ENCODE assay signal across 21 cellular contexts in genomic region chr3:72032435-72033118, GRCh38.
DNase-seq lines count a peak whose midpoint lies in the region; ATAC-seq, FAIRE-seq and TF ChIP-seq lines count a peak whose summit lies in the region.
"Had no signal": no experiment of that assay in that cellular context is flagged by ENCODE, and none has a peak within 500 bp of the region (broad histone marks: within the 10 kb centered on the region; RNA-seq: fewer than 3 reads in every experiment).

No MANE protein-coding gene starts in this region.

- no peak overlapping the region for H3K23ac ChIP-seq in H1 (ENCODE audit: insufficient read length)

- H2BK15ac ChIP-seq in H1 (ENCODE audit: low read length) = no peak overlapping the region

- H3K79me2 ChIP-seq in Loucy (ENCODE audit: insufficient read depth, low read length) (no peaks in the 10 kb centered on the region), H1 (ENCODE audit: control insufficient read depth in 1 of 2, insufficient read depth in 2 of 2, low read length in 2 of 2) (no peaks in the 10 kb centered on the region)

- H3K4me2 ChIP-seq in Loucy (ENCODE audit: low read depth, low read length, poor library complexity, severe bottlenecking) (peak overlapping the region; percentile 36), H1 (ENCODE audit: insufficient read depth in 1 of 2, low read depth in 2 of 2, low read length in 2 of 2) (no peak overlapping the region)
- H3K4me2 ChIP-seq: PC-9 had no signal

- 0 out of 2 replicates have a peak overlapping the region, but pooled peaks have one; percentile 0 for H2BK12ac ChIP-seq in H1 (ENCODE audit: low read depth, low read length)

- H3K79me1 ChIP-seq in H1 (ENCODE audit: low read depth, low read length) = no peaks in the 10 kb centered on the region

- no peaks in the 10 kb centered on the region for H3K36me3 ChIP-seq in Loucy (ENCODE audit: insufficient read depth, low read length)
- no peaks in the 10 kb centered on the region for H3K36me3 ChIP-seq in H1 (ENCODE audit: control insufficient read depth in 2 of 4, insufficient read depth in 4 of 4, low read length in 3 of 4)
- no peaks in the 10 kb centered on the region for H3K36me3 ChIP-seq in BE2C
- H3K36me3 ChIP-seq: tibial nerve had no signal

- POLR2A ChIA-PET in H1 (lab: Charles Lee; ENCODE audit: partially characterized antibody) = no interaction called here

- H3K9me3 ChIP-seq in Loucy (ENCODE audit: insufficient read depth, low read depth, low read length) = no peaks in the 10 kb centered on the region
- H3K9me3 ChIP-seq in H1 (ENCODE audit: insufficient read depth in 2 of 2, low read depth in 1 of 2, low read length in 1 of 2) = no peaks in the 10 kb centered on the region
- no peaks in the 10 kb centered on the region for H3K9me3 ChIP-seq in BE2C
- H3K9me3 ChIP-seq: Caco-2, psoas muscle, tibial nerve had no signal

- FAIRE-seq in H1 (lab: Jason Lieb, UNC) = no peak

- H3K9ac ChIP-seq in Loucy (ENCODE audit: low read depth, low read length, poor library complexity, severe bottlenecking) (no peak overlapping the region), H1 (replicated peaks in 1 of 4; ENCODE audit: extremely low read depth in 1 of 4, low read depth in 3 of 4, low read length in 3 of 4) (no peak overlapping the region)

- no peak overlapping the region for H3K27ac ChIP-seq in H1 (ENCODE audit: low read depth, low read length)
- H3K27ac ChIP-seq: PC-9, psoas muscle, tibial nerve had no signal

- no peaks in the 10 kb centered on the region for H3K9me2 ChIP-seq in Loucy (replicated peaks; ENCODE audit: low read depth, low read length)

- no peak overlapping the region for H3K14ac ChIP-seq in H1 (ENCODE audit: insufficient read length)

- H3F3A ChIP-seq in Loucy (ENCODE audit: low read depth) = no peaks in the 10 kb centered on the region

- H2AK5ac ChIP-seq in H1 (ENCODE audit: low read depth, low read length) = no peak overlapping the region

- TF ChIP-seq CTCF in Loucy (conservative IDR thresholded peaks at IDR 0.05; ENCODE audit: low read length) (no peak), H1 (IDR thresholded peaks at IDR 0.05; ENCODE audit: control extremely low read depth in 1 of 3, insufficient read depth in 1 of 3, low read depth in 1 of 3, low read length in 3 of 3) (no peak), BE2C (IDR thresholded peaks at IDR 0.05; ENCODE audit: low read depth, low read length) (no peak)

- peak overlapping the region; percentile 74 for H2AFZ ChIP-seq in Loucy (ENCODE audit: low read length)
- H2AFZ ChIP-seq in H1 (ENCODE audit: low read length) = no peak overlapping the region
- H2AFZ ChIP-seq: PC-9 had no signal

- peak overlapping the region; percentile 12 for H4K91ac ChIP-seq in H1 (replicated peaks; ENCODE audit: insufficient read length, low read length)

- H2BK120ac ChIP-seq in H1 (replicated peaks; ENCODE audit: low read depth, low read length) = no peak overlapping the region

- no peaks in the 10 kb centered on the region for H3K23me2 ChIP-seq in H1 (ENCODE audit: low read depth, low read length)

- WGBS in H1 (ENCODE audit: extremely low coverage in 1 of 2, insufficient coverage in 1 of 2, insufficient read length in 1 of 2, insufficient replicate concordance in 2 of 2, low coverage in 1 of 2, low lambda C conversion rate in 2 of 2, missing lambda C conversion rate in 1 of 2), 2 experiments = 78% methylated on average over 5 of the region's 7 CpGs; no CpG with 5 or more reads in 1 of the 2 experiments

- no peak for TF ChIP-seq RAD21 in H1 (IDR thresholded peaks at IDR 0.05 in 1 of 2, conservative IDR thresholded peaks at IDR 0.05 in 1 of 2; ENCODE audit: low read depth in 2 of 2, low read length in 2 of 2)

- no peak for TF ChIP-seq EP300 in H1 (IDR thresholded peaks at IDR 0.05; ENCODE audit: borderline replicate concordance in 1 of 2, low read depth in 2 of 2, low read length in 2 of 2)

- no peak overlapping the region for H3K56ac ChIP-seq in H1 (replicated peaks; ENCODE audit: insufficient read length, low read depth, low read length)

- H3K4me3 ChIP-seq in Loucy (ENCODE audit: low read length, poor library complexity, severe bottlenecking) = no peak overlapping the region
- H3K4me3 ChIP-seq in H1 (ENCODE audit: extremely low read depth in 1 of 4, insufficient read depth in 2 of 4, low read depth in 3 of 4, low read length in 4 of 4) = no peak overlapping the region
- H3K4me3 ChIP-seq in BE2C (ENCODE audit: low read depth, low read length) = no peak overlapping the region
- H3K4me3 ChIP-seq: PC-9, psoas muscle, smooth muscle cell, tibial nerve had no signal

- H3K4me1 ChIP-seq in Loucy (ENCODE audit: insufficient read depth, low read length, poor library complexity, severe bottlenecking) (peaks cover 23% of the 10 kb centered on the region), H1 (replicated peaks in 1 of 4; ENCODE audit: control insufficient read depth in 3 of 4, insufficient read depth in 4 of 4, low read length in 3 of 4) (peaks cover 0 to 6% (median 4%) of the 10 kb centered on the region in 4 experiments; a peak in 4 of 7 replicates), BE2C (no peaks in the 10 kb centered on the region)
- H3K4me1 ChIP-seq: psoas muscle, tibial nerve had no signal

- no peak overlapping the region for H3K4ac ChIP-seq in H1 (replicated peaks; ENCODE audit: insufficient read length, low read depth, low read length)

- no peak for ATAC-seq in HG02798 (IDR thresholded peaks at IDR 0.05; ENCODE audit: poor library complexity, unreplicated experiment)
- ATAC-seq: activated T-helper 17 cell treated with anti-CD3 and anti-CD28 coated beads, Interleukin-2, amount 50 U/mL, for 72 hours had no signal

- no peak overlapping the region for H4K8ac ChIP-seq in H1 (ENCODE audit: extremely low read depth, insufficient read depth, low read length)

- DNase-seq in SKM-1 treated with dmso at 0.1 percent for 144 hours (lab: John Stamatoyannopoulos, UW; ENCODE audit: unreplicated experiment) (peak; percentile 13), SKM-1 (lab: John Stamatoyannopoulos, UW; ENCODE audit: unreplicated experiment) (no peak), H1 (ENCODE audit: low read depth in 1 of 2, low spot score in 2 of 2) (no peak), occipital lobe (lab: John Stamatoyannopoulos, UW) (peak; percentile 78), SHP77 treated with DMSO at 0.1 percent for 48 hours (lab: John Stamatoyannopoulos, UW) (no peak), BE2C (no peak)
- DNase-seq: 8988T; activated CD4-positive, alpha-beta T cell treated with anti-CD3 and anti-CD28 coated beads for 1 hour; activated naive CD8-positive, alpha-beta T cell treated with anti-CD3 and anti-CD28 coated beads, Interleukin-2, amount 10 ng/mL, durations not matched to agents 7 days and 5 days; AML-193; Caco-2; immature natural killer cell; NCI-H82; PC-9; psoas muscle; stimulated activated CD4-positive, alpha-beta T cell treated with anti-CD3 and anti-CD28 coated beads, Interleukin-4, amount 100 ng/mL, for 1 hour had no signal

- no peak overlapping the region for H2BK5ac ChIP-seq in H1 (ENCODE audit: low read depth, low read length)

- TF ChIP-seq POLR2A in H1 (IDR thresholded peaks at IDR 0.05; ENCODE audit: control extremely low read depth in 1 of 2, low read depth in 2 of 2, low read length in 2 of 2) = no peak

- H3K18ac ChIP-seq in H1 (ENCODE audit: extremely low read depth, low read length) = no peak overlapping the region

- no peak overlapping the region for H4K5ac ChIP-seq in H1 (ENCODE audit: insufficient read length, low read depth, low read length)

- H4K20me1 ChIP-seq in Loucy (ENCODE audit: insufficient read depth, low read length, poor library complexity, severe bottlenecking) (no peaks in the 10 kb centered on the region), H1 (replicated peaks in 1 of 2; ENCODE audit: control insufficient read depth in 1 of 2, insufficient read depth in 2 of 2, low read length in 2 of 2) (no peaks in the 10 kb centered on the region)

- H3K27me3 ChIP-seq in Loucy (ENCODE audit: insufficient read depth, low read length, poor library complexity, severe bottlenecking) = no peaks in the 10 kb centered on the region
- no peaks in the 10 kb centered on the region for H3K27me3 ChIP-seq in H1 (replicated peaks in 1 of 4; ENCODE audit: control insufficient read depth in 3 of 4, extremely low read depth in 1 of 4, insufficient read depth in 3 of 4, low read length in 3 of 4)
- H3K27me3 ChIP-seq in BE2C = no peaks in the 10 kb centered on the region
- H3K27me3 ChIP-seq: tibial nerve had no signal

- no peak overlapping the region for H2BK20ac ChIP-seq in H1 (ENCODE audit: low read length)

- CTCF ChIA-PET in H1 (lab: Charles Lee; ENCODE audit: partially characterized antibody) = interaction anchor here (1.0 kb wide), 1 partner anchor 29 kb away, joined by 3 read pairs; no protein-coding TSS in a partner anchor

TF ChIP-seq in H1, 55 proteins besides CTCF, POLR2A, EP300 and RAD21:
- TF ChIP-seq CTBP2 (IDR thresholded peaks at IDR 0.05; ENCODE audit: borderline replicate concordance, insufficient read depth, insufficient read length, low read length) (no peak), USF2 (IDR thresholded peaks at IDR 0.05; ENCODE audit: low read length) (no peak), BRCA1 (IDR thresholded peaks at IDR 0.05; ENCODE audit: low read depth, low read length) (no peak), SP2 (IDR thresholded peaks at IDR 0.05; ENCODE audit: low read length) (no peak), KDM1A (IDR thresholded peaks at IDR 0.05; ENCODE audit: borderline replicate concordance, low read length) (no peak), SP1 (IDR thresholded peaks at IDR 0.05; ENCODE audit: low read depth, low read length) (no peak), POLR2AphosphoS5 (IDR thresholded peaks at IDR 0.05; ENCODE audit: low read depth, low read length) (no peak), GABPA (IDR thresholded peaks at IDR 0.05; ENCODE audit: borderline replicate concordance, insufficient read depth, low read length) (no peak), MAFK (IDR thresholded peaks at IDR 0.05; ENCODE audit: low read depth, low read length) (no peak), KDM5A (IDR thresholded peaks at IDR 0.05; ENCODE audit: low read length) (no peak), SIN3A (conservative IDR thresholded peaks at IDR 0.05 in 1 of 2, IDR thresholded peaks at IDR 0.05 in 1 of 2; ENCODE audit: low read depth in 1 of 2, low read length in 2 of 2) (no peak), SP4 (IDR thresholded peaks at IDR 0.05; ENCODE audit: low read length) (no peak), CHD1 (IDR thresholded peaks at IDR 0.05; ENCODE audit: low read depth, low read length) (no peak), POU5F1 (IDR thresholded peaks at IDR 0.05; ENCODE audit: low read depth, low read length) (no peak)

Comparison
In these comparisons a context has a peak if more than half of its experiments do, and no peak if none do; other contexts are left out.
1. DNase-seq: peak in SKM-1 treated with dmso at 0.1 percent for 144 hours (single experiment) and occipital lobe (single experiment); none in SKM-1 (single experiment), H1 (0 of 2), SHP77 treated with DMSO at 0.1 percent for 48 hours (single experiment) and BE2C (single experiment).